ENCODE assay signal across 8 cellular contexts in genomic region chr3:42772670-42773408, GRCh38. TPM values are rescaled to one million over a fixed set of nuclear protein-coding genes. Genes with fewer than 3 reads are reported as not detected.
DNase-seq lines count a peak whose midpoint lies in the region; ATAC-seq and TF ChIP-seq lines count a peak whose summit lies in the region.

CCDC13 (minus strand) TSS chr3:42773253; CDS start chr3:42758345, 14,908 bp downstream.

- TF ChIP-seq CTCF in DND-41 (IDR thresholded peaks at IDR 0.05; ENCODE audit: borderline replicate concordance, extremely low read depth, low read length, poor library complexity, severe bottlenecking): no peak
- TF ChIP-seq CTCF in glutamatergic neuron (IDR thresholded peaks at IDR 0.05; ENCODE audit: partially characterized antibody, unreplicated experiment): no peak
- TF ChIP-seq CTCF in suprapubic skin (IDR thresholded peaks at IDR 0.05): no peak

- ATAC-seq in DND-41 (ENCODE audit: insufficient read depth, low read depth) (peak; percentile 86), GM21717 (IDR thresholded peaks at IDR 0.05; ENCODE audit: unreplicated experiment) (peak; percentile 98)

- H2AFZ ChIP-seq in DND-41 (ENCODE audit: low read depth, low read length) (no peak within 1 kb of the TSS), Karpas-422 (ENCODE audit: low read length) (peak within 1 kb of the TSS; percentile 98)

- no peaks in the 10 kb centered on the region for H3K79me2 ChIP-seq in DND-41 (ENCODE audit: insufficient read depth, low read length)
- no peaks in the 10 kb centered on the region for H3K79me2 ChIP-seq in Karpas-422 (ENCODE audit: low read length)

- peak within 1 kb of the TSS; percentile 83 for H3K4me3 Mint-ChIP-seq in activated naive CD4-positive, alpha-beta T cell treated with anti-CD3 and anti-CD28 coated beads, Interleukin-2, amount 10 ng/mL, durations not matched to agents 7 days and 5 days
- peak within 1 kb of the TSS; percentile 90 for H3K4me3 Mint-ChIP-seq in glutamatergic neuron (ENCODE audit: unreplicated experiment)

- peak in 1 of 2 donors; percentile 5 for TF ChIP-seq POLR2A in suprapubic skin (IDR thresholded peaks at IDR 0.05)

- no peaks in the 10 kb centered on the region for H4K20me1 ChIP-seq in DND-41 (ENCODE audit: insufficient read depth, low read length)
- H4K20me1 ChIP-seq in Karpas-422 (ENCODE audit: insufficient read depth, low read depth, low read length): no peaks in the 10 kb centered on the region

- H3K27me3 ChIP-seq in DND-41 (ENCODE audit: insufficient read depth, low read length, poor library complexity) (no peaks in the 10 kb centered on the region), Karpas-422 (ENCODE audit: low read length) (no peaks in the 10 kb centered on the region), SJSA1 (replicated peaks) (no peaks in the 10 kb centered on the region), suprapubic skin (no peaks in the 10 kb centered on the region)

- H3K36me3 Mint-ChIP-seq in activated naive CD4-positive, alpha-beta T cell treated with anti-CD3 and anti-CD28 coated beads, Interleukin-2, amount 10 ng/mL, durations not matched to agents 7 days and 5 days: no peaks in the 10 kb centered on the region
- H3K36me3 Mint-ChIP-seq in glutamatergic neuron (ENCODE audit: unreplicated experiment): peaks cover 6% of the 10 kb centered on the region

- H3K4me1 ChIP-seq in DND-41 (ENCODE audit: insufficient read depth, low read length): no peaks in the 10 kb centered on the region
- peaks cover 17% of the 10 kb centered on the region for H3K4me1 ChIP-seq in Karpas-422 (ENCODE audit: low read length)
- no peaks in the 10 kb centered on the region; the same call in 1 of the 2 replicates for H3K4me1 ChIP-seq in SJSA1 (replicated peaks)
- H3K4me1 ChIP-seq in suprapubic skin: peaks cover 14% of the 10 kb centered on the region

- H3K36me3 ChIP-seq in DND-41 (ENCODE audit: insufficient read depth, low read length) (no peaks in the 10 kb centered on the region), Karpas-422 (ENCODE audit: insufficient read depth, low read length) (no peaks in the 10 kb centered on the region), SJSA1 (no peaks in the 10 kb centered on the region), suprapubic skin (no peaks in the 10 kb centered on the region)

- H3K4me1 Mint-ChIP-seq in activated naive CD4-positive, alpha-beta T cell treated with anti-CD3 and anti-CD28 coated beads, Interleukin-2, amount 10 ng/mL, durations not matched to agents 7 days and 5 days: peaks cover 19% of the 10 kb centered on the region
- H3K4me1 Mint-ChIP-seq in glutamatergic neuron (ENCODE audit: low read depth, unreplicated experiment): no peaks in the 10 kb centered on the region

- no peaks in the 10 kb centered on the region for H3K9me2 ChIP-seq in Karpas-422 (replicated peaks; ENCODE audit: insufficient read depth, low read length)

- H3K9ac ChIP-seq in DND-41 (ENCODE audit: low read depth, low read length) (0 out of 2 replicates have a peak within 1 kb of the TSS, but pooled peaks have one; percentile 13), Karpas-422 (ENCODE audit: low read length) (peak within 1 kb of the TSS; percentile 68)

- CTCF ChIA-PET in activated naive CD4-positive, alpha-beta T cell treated with anti-CD3 and anti-CD28 coated beads, Interleukin-2, amount 10 ng/mL, durations not matched to agents 7 days and 5 days (lab: Charles Lee): no interaction called here

- peak; percentile 78 for DNase-seq in DND-41
- peak; percentile 98 for DNase-seq in Karpas-422
- DNase-seq in SJSA1 (ENCODE audit: low read depth in 1 of 2, low spot score in 2 of 2): peak; percentile 79 to 89
- DNase-seq in activated naive CD4-positive, alpha-beta T cell treated with anti-CD3 and anti-CD28 coated beads, Interleukin-2, amount 10 ng/mL, durations not matched to agents 7 days and 5 days: peak; percentile 95
- DNase-seq in glutamatergic neuron: peak; percentile 92
- DNase-seq in occipital lobe (lab: John Stamatoyannopoulos, UW): peak; percentile 86
- DNase-seq in suprapubic skin (ENCODE audit: low spot score in 2 of 2): peak; percentile 97

- H3K4me3 ChIP-seq in DND-41 (ENCODE audit: low read depth in 1 of 2, low read length in 2 of 2): peak within 1 kb of the TSS in 1 of 2 experiments; percentile 36; a peak in 2 of 4 replicates
- H3K4me3 ChIP-seq in Karpas-422 (ENCODE audit: low read length): peak within 1 kb of the TSS; percentile 70
- H3K4me3 ChIP-seq in SJSA1: peak within 1 kb of the TSS; percentile 37
- peak within 1 kb of the TSS; percentile 51 for H3K4me3 ChIP-seq in suprapubic skin

- H3K27me3 Mint-ChIP-seq in activated naive CD4-positive, alpha-beta T cell treated with anti-CD3 and anti-CD28 coated beads, Interleukin-2, amount 10 ng/mL, durations not matched to agents 7 days and 5 days: peaks cover 13% of the 10 kb centered on the region
- no peaks in the 10 kb centered on the region for H3K27me3 Mint-ChIP-seq in glutamatergic neuron (ENCODE audit: unreplicated experiment)

- WGBS in suprapubic skin: 6% methylated on average over 40 of the region's 63 CpGs

- peaks cover 2% of the 10 kb centered on the region for H3K9me3 Mint-ChIP-seq in activated naive CD4-positive, alpha-beta T cell treated with anti-CD3 and anti-CD28 coated beads, Interleukin-2, amount 10 ng/mL, durations not matched to agents 7 days and 5 days
- H3K9me3 Mint-ChIP-seq in glutamatergic neuron (ENCODE audit: unreplicated experiment): peaks cover 4% of the 10 kb centered on the region

- H3K27ac Mint-ChIP-seq in activated naive CD4-positive, alpha-beta T cell treated with anti-CD3 and anti-CD28 coated beads, Interleukin-2, amount 10 ng/mL, durations not matched to agents 7 days and 5 days: peak within 1 kb of the TSS; percentile 83
- H3K27ac Mint-ChIP-seq in glutamatergic neuron (ENCODE audit: unreplicated experiment): peak within 1 kb of the TSS; percentile 86

- H3K4me2 ChIP-seq in DND-41 (ENCODE audit: insufficient read depth, low read length) (peak within 1 kb of the TSS; percentile 38; the same call in 1 of the 2 replicates), Karpas-422 (ENCODE audit: low read depth, low read length, poor library complexity, severe bottlenecking) (peak within 1 kb of the TSS; percentile 93)

- no peak for TF ChIP-seq EP300 in suprapubic skin (IDR thresholded peaks at IDR 0.05)

- no peak within 1 kb of the TSS for H3K27ac ChIP-seq in DND-41 (ENCODE audit: low read length)
- peak within 1 kb of the TSS; percentile 68; the same call in 1 of the 2 replicates for H3K27ac ChIP-seq in Karpas-422 (ENCODE audit: low read length)
- H3K27ac ChIP-seq in SJSA1: peak within 1 kb of the TSS; percentile 9; the same call in 1 of the 2 replicates
- H3K27ac ChIP-seq in suprapubic skin: peak within 1 kb of the TSS; percentile 51

- H3K9me3 ChIP-seq in DND-41 (ENCODE audit: insufficient read depth, low read length, severe bottlenecking) (no peaks in the 10 kb centered on the region), Karpas-422 (ENCODE audit: low read length) (0 out of 2 replicates have a peak, but pooled peaks cover 2% of the 10 kb centered on the region), SJSA1 (replicated peaks) (no peaks in the 10 kb centered on the region), suprapubic skin (no peaks in the 10 kb centered on the region)

RNA-seq across cellular contexts. Expression of gene CCDC13, which starts in this region (rescaled TPM):
- total RNA-seq in Karpas-422 (2014; rRNA removed; shearing (Covaris generic); ENCODE audit: low replicate concordance): 1.9 and 4.2 TPM in 2 replicates
- total RNA-seq in SJSA1 (2014; rRNA removed; shearing (Covaris generic)): 0.39 and 1.0 TPM in 2 replicates
- total RNA-seq in glutamatergic neuron (ENCODE audit: unreplicated experiment): 1.0 TPM
- total RNA-seq in occipital lobe: 3.6 TPM
- under 1 TPM in 1 of 4 donors, not detected in 3; 0.89 TPM for total RNA-seq in suprapubic skin

Comparison
In these comparisons a context has a peak if more than half of its experiments do, and no peak if none do; other contexts are left out.
1. Peak in DNase-seq, H3K4me3 ChIP-seq and H3K27ac ChIP-seq in suprapubic skin; RNA of the gene not detected or under 1 TPM.